Comparison of ENCODE assay signal across 16 cellular contexts in genomic region chr5:5558593-5558992, GRCh38.
DNase-seq lines count a peak whose midpoint lies in the region; ATAC-seq, FAIRE-seq and TF ChIP-seq lines count a peak whose summit lies in the region.
"Had no signal": no experiment of that assay in that cellular context is flagged by ENCODE, and none has a peak within 500 bp of the region (broad histone marks: within the 10 kb centered on the region; RNA-seq: fewer than 3 reads in every experiment).

No MANE protein-coding gene starts in this region.

- no peak overlapping the region for H3K23ac ChIP-seq in mesendoderm (ENCODE audit: low read length)

- FAIRE-seq in GM19239 (lab: Jason Lieb, UNC): no peak
- FAIRE-seq: HepG2 had no signal

- H3K36me3 ChIP-seq in SK-N-SH (replicated peaks in 1 of 2; ENCODE audit: control insufficient read depth in 1 of 2, insufficient read depth in 2 of 2, low read length in 1 of 2) (no peaks in the 10 kb centered on the region), mesendoderm (ENCODE audit: control insufficient read depth, insufficient read depth, low read length) (no peaks in the 10 kb centered on the region)

- H3K4me1 ChIP-seq in SK-N-SH (ENCODE audit: control insufficient read depth in 1 of 2, insufficient read depth in 2 of 2, low read depth in 1 of 2, low read length in 1 of 2) (peaks cover 0 to 33% of the 10 kb centered on the region in 2 experiments; a peak in 2 of 4 replicates), mesendoderm (ENCODE audit: control insufficient read depth, low read depth, low read length) (peaks cover 9% of the 10 kb centered on the region)

- H3K79me1 ChIP-seq in mesendoderm (ENCODE audit: low read length): no peaks in the 10 kb centered on the region

- 15% methylated on average over 7 of the region's 7 CpGs for WGBS in SK-N-SH (ENCODE audit: low lambda C conversion rate)
- no CpG with 5 or more reads among the region's 7 CpGs for WGBS in mesendoderm (ENCODE audit: extremely low coverage, insufficient coverage, low lambda C conversion rate)

- no peak overlapping the region for H2BK15ac ChIP-seq in mesendoderm (replicated peaks; ENCODE audit: low read depth)

- DNase-seq in SK-N-SH (peak; percentile 65), SK-N-DZ (ENCODE audit: low spot score) (peak; percentile 31), mesendoderm (peak; percentile 78), GM19239 (ENCODE audit: insufficient read length, low spot score) (no peak), DMS153 treated with DMSO at 0.1 percent for 48 hours (lab: John Stamatoyannopoulos, UW; ENCODE audit: unreplicated experiment) (no peak)
- DNase-seq: ACHN; C1 segment of cervical spinal cord; Calu3; CD4-positive, alpha-beta T cell; DMS153; GF-D8; HCEC 1CT; HFFc6 had no signal

- no peaks in the 10 kb centered on the region for H3F3A ChIP-seq in SK-N-SH (replicated peaks; ENCODE audit: insufficient read depth)

- no peak overlapping the region for H2BK120ac ChIP-seq in mesendoderm (ENCODE audit: low read depth, low read length)

- H3K9ac ChIP-seq in SK-N-SH: no peak overlapping the region
- no peak overlapping the region for H3K9ac ChIP-seq in mesendoderm (ENCODE audit: low read length)

- H4K20me1 ChIP-seq in SK-N-SH (ENCODE audit: insufficient read depth): no peaks in the 10 kb centered on the region

- H2AFZ ChIP-seq in SK-N-SH (ENCODE audit: low read depth): no peak overlapping the region

- peak overlapping the region in 1 of 2 experiments; percentile 99; a peak in 2 of 4 replicates for H3K27ac ChIP-seq in SK-N-SH (ENCODE audit: low read depth in 2 of 2, low read length in 1 of 2)
- H3K27ac ChIP-seq in mesendoderm (ENCODE audit: low read depth, low read length): peak overlapping the region; percentile 16

- H3K79me2 ChIP-seq in SK-N-SH (ENCODE audit: insufficient read depth) (no peaks in the 10 kb centered on the region), mesendoderm (ENCODE audit: control insufficient read depth, insufficient read depth, low read length) (no peaks in the 10 kb centered on the region)

- H3K9me2 ChIP-seq in SK-N-SH: no peaks in the 10 kb centered on the region

- H2BK5ac ChIP-seq in mesendoderm (ENCODE audit: low read length): no peak overlapping the region

- H3K4ac ChIP-seq in mesendoderm (ENCODE audit: low read depth, low read length): no peak overlapping the region

- TF ChIP-seq CTCF in SK-N-SH (IDR thresholded peaks at IDR 0.05): no peak

- TF ChIP-seq EP300 in SK-N-SH (IDR thresholded peaks at IDR 0.05; ENCODE audit: borderline replicate concordance in 1 of 2, low read depth in 1 of 2, low read length in 1 of 2): peak in 1 of 2 experiments; percentile 87; a peak in 1 of 4 replicates

- H4K8ac ChIP-seq in mesendoderm (ENCODE audit: low read depth, low read length): no peak overlapping the region

- H3K9me3 ChIP-seq in SK-N-SH: no peaks in the 10 kb centered on the region

- H3K56ac ChIP-seq in mesendoderm (ENCODE audit: low read length): no peak overlapping the region

- no peak overlapping the region for H3K4me2 ChIP-seq in SK-N-SH
- H3K4me2 ChIP-seq in mesendoderm (ENCODE audit: low read length): no peak overlapping the region

- H2AK5ac ChIP-seq in mesendoderm (ENCODE audit: low read length): no peak overlapping the region

- H3K18ac ChIP-seq in mesendoderm (ENCODE audit: low read length): no peak overlapping the region

- H3K27me3 ChIP-seq in SK-N-SH (ENCODE audit: insufficient read depth) (no peaks in the 10 kb centered on the region), mesendoderm (ENCODE audit: insufficient read depth, low read length, poor library complexity) (no peaks in the 10 kb centered on the region)

- POLR2A ChIA-PET in SK-N-SH (lab: Yijun Ruan, JAX): interaction anchor here (1.5 kb wide), 1 partner anchor 34 kb away, joined by 4 read pairs; no protein-coding TSS in a partner anchor

- H4K5ac ChIP-seq in mesendoderm (ENCODE audit: low read length): no peak overlapping the region

- CTCF ChIA-PET in SK-N-SH (lab: Yijun Ruan, JAX): interaction anchor here (0.6 to 1.0 kb wide), 2 partner anchors 58 to 152 kb away, joined by 3 to 4 read pairs; no protein-coding TSS in a partner anchor

- ATAC-seq in SK-N-SH treated with all-trans-retinoic acid at 6 μM for 48 hours (no peak), HG03039 (IDR thresholded peaks at IDR 0.05; ENCODE audit: unreplicated experiment) (no peak)

- H3K4me3 ChIP-seq in SK-N-SH (ENCODE audit: low read depth in 2 of 2, low read length in 1 of 2) (no peak overlapping the region), mesendoderm (ENCODE audit: low read length) (no peak overlapping the region)

- TF ChIP-seq RAD21 in SK-N-SH (IDR thresholded peaks at IDR 0.05; ENCODE audit: low read length): peak; percentile 14; the same call in 1 of the 2 replicates

TF ChIP-seq in SK-N-SH, 30 proteins besides CTCF, POLR2A, EP300 and RAD21 (continues in another document):
- TF ChIP-seq EZH2phosphoT487 (IDR thresholded peaks at IDR 0.05; ENCODE audit: borderline replicate concordance, low read depth): no peak
- no peak for TF ChIP-seq NRF1 (IDR thresholded peaks at IDR 0.05; ENCODE audit: low read depth, low read length)
- peak; percentile 65 for TF ChIP-seq FOXJ3 (CRISPR knock-in tag; IDR thresholded peaks at IDR 0.05)
- no peak for TF ChIP-seq REST (IDR thresholded peaks at IDR 0.05; ENCODE audit: low read depth, low read length)
- TF ChIP-seq MXI1 (IDR thresholded peaks at IDR 0.05; ENCODE audit: low read depth, low read length): no peak
- no peak for TF ChIP-seq RXRA (IDR thresholded peaks at IDR 0.05; ENCODE audit: borderline replicate concordance, low read depth)

TF ChIP-seq in SK-N-SH treated with all-trans-retinoic acid at 6 μM for 48 hours, 23 proteins besides CTCF, POLR2A, EP300 and RAD21 (continues in another document):
- TF ChIP-seq GLIS3 (CRISPR knock-in tag; IDR thresholded peaks at IDR 0.05): no peak
- no peak for TF ChIP-seq TCF4 (CRISPR knock-in tag; IDR thresholded peaks at IDR 0.05; ENCODE audit: borderline replicate concordance)
- no peak for TF ChIP-seq PATZ1 (CRISPR knock-in tag; IDR thresholded peaks at IDR 0.05; ENCODE audit: borderline replicate concordance)
- TF ChIP-seq SNAI2 (CRISPR knock-in tag; IDR thresholded peaks at IDR 0.05): no peak
- no peak for TF ChIP-seq ZFP30 (CRISPR knock-in tag; IDR thresholded peaks at IDR 0.05)
- no peak for TF ChIP-seq TSHZ2 (CRISPR knock-in tag; IDR thresholded peaks at IDR 0.05)
- TF ChIP-seq OSR1 (CRISPR knock-in tag; IDR thresholded peaks at IDR 0.05): no peak
- no peak for TF ChIP-seq ISL1 (CRISPR knock-in tag; IDR thresholded peaks at IDR 0.05)
- TF ChIP-seq ZNF8 (CRISPR knock-in tag; IDR thresholded peaks at IDR 0.05): no peak
- TF ChIP-seq ARNTL (CRISPR knock-in tag; IDR thresholded peaks at IDR 0.05; ENCODE audit: borderline replicate concordance, low read depth): no peak
- no peak for TF ChIP-seq ZFP3 (CRISPR knock-in tag; IDR thresholded peaks at IDR 0.05)
- no peak for TF ChIP-seq PPARA (CRISPR knock-in tag; IDR thresholded peaks at IDR 0.05; ENCODE audit: borderline replicate concordance)
- TF ChIP-seq ZNF565 (CRISPR knock-in tag; conservative IDR thresholded peaks at IDR 0.05; ENCODE audit: low read depth): no peak
- TF ChIP-seq ZNF70 (CRISPR knock-in tag; IDR thresholded peaks at IDR 0.05): no peak

Comparison
In these comparisons a context has a peak if more than half of its experiments do, and no peak if none do; other contexts are left out.
1. DNase-seq: peak in SK-N-SH (single experiment), SK-N-DZ (single experiment) and mesendoderm (single experiment); none in GM19239 (single experiment) and DMS153 treated with DMSO at 0.1 percent for 48 hours (single experiment).